ENCODE assay signal across 31 cellular contexts in genomic region chr2:215479536-215480240, GRCh38. TPM values are rescaled to one million over a fixed set of nuclear protein-coding genes. Genes with fewer than 3 reads are reported as not detected.
DNase-seq lines count a peak whose midpoint lies in the region; ATAC-seq, FAIRE-seq and TF ChIP-seq lines count a peak whose summit lies in the region.
"Had no signal": no experiment of that assay in that cellular context is flagged by ENCODE, and none has a peak within 500 bp of the region (broad histone marks: within the 10 kb centered on the region; RNA-seq: fewer than 3 reads in every experiment).

No MANE protein-coding gene starts in this region.

- H3K27me3 ChIP-seq in HepG2 (ENCODE audit: control insufficient read depth in 1 of 2, insufficient read depth in 2 of 2, low read length in 2 of 2): no peaks in the 10 kb centered on the region
- H3K27me3 ChIP-seq in right lobe of liver: peaks cover 0 to 8% of the 10 kb centered on the region in 2 donors
- H3K27me3 ChIP-seq in endothelial cell of umbilical vein (ENCODE audit: control insufficient read depth in 2 of 2, insufficient read depth in 2 of 2, low read length in 2 of 2): no peaks in the 10 kb centered on the region
- H3K27me3 ChIP-seq: ascending aorta, BE2C, heart right ventricle, tibial nerve had no signal

- H3K4me1 ChIP-seq in HepG2 (ENCODE audit: insufficient read depth, low read length) (peaks cover 26% of the 10 kb centered on the region), right lobe of liver (no peaks in the 10 kb centered on the region), endothelial cell of umbilical vein (ENCODE audit: control insufficient read depth, extremely low read depth, insufficient read depth, low read length) (no peaks in the 10 kb centered on the region)
- H3K4me1 ChIP-seq: ascending aorta, BE2C, heart right ventricle, lower lobe of right lung, tibial nerve had no signal

- POLR2A ChIA-PET in HepG2 (lab: Yijun Ruan, JAX): interaction anchor here (0.8 kb wide), 1 partner anchor 270 kb away, joined by 3 read pairs; no protein-coding TSS in a partner anchor
- POLR2A ChIA-PET in endothelial cell of umbilical vein (lab: Charles Lee): no interaction called here

- ATAC-seq in HepG2: peak; percentile 100
- ATAC-seq in right lobe of liver: no peak
- no peak for ATAC-seq in HG03571 (IDR thresholded peaks at IDR 0.05; ENCODE audit: unreplicated experiment)
- ATAC-seq in HG03378 (IDR thresholded peaks at IDR 0.05; ENCODE audit: unreplicated experiment): no peak
- no peak for ATAC-seq in esophagus mucosa
- ATAC-seq: activated CD4-positive, CD25-positive, alpha-beta regulatory T cell treated with anti-CD3 and anti-CD28 coated beads, Interleukin-2, amount 50 U/mL, for 24 hours; heart right ventricle; lower lobe of right lung; mucosa of descending colon; natural killer cell; PC-3; T-helper 17 cell had no signal

- intact Hi-C loops in HepG2 (cut with micrococcal nuclease; ENCODE audit: unreplicated experiment): no loop called here
- intact Hi-C loops in right lobe of liver (cut with DNase I): no loop called here
- intact Hi-C loops in endothelial cell of umbilical vein (cut with micrococcal nuclease): no loop called here

- TF ChIP-seq CTCF in HepG2 (CRISPR knock-in tag; IDR thresholded peaks at IDR 0.05): no peak
- no peak for TF ChIP-seq CTCF in right lobe of liver (IDR thresholded peaks at IDR 0.05)
- TF ChIP-seq CTCF in endothelial cell of umbilical vein (IDR thresholded peaks at IDR 0.05; ENCODE audit: extremely low read depth in 1 of 2, insufficient read depth in 1 of 2, low read depth in 1 of 2, low read length in 2 of 2): no peak

- H3K27ac ChIP-seq in HepG2 (ENCODE audit: extremely low read length, insufficient read depth, low read length) (peak overlapping the region; percentile 43), right lobe of liver (no peak overlapping the region), endothelial cell of umbilical vein (ENCODE audit: insufficient read depth, low read depth, low read length) (no peak overlapping the region), caudate nucleus (ENCODE audit: low read depth, low read length) (no peak overlapping the region)
- H3K27ac ChIP-seq: ascending aorta, heart right ventricle, lower lobe of right lung, tibial nerve had no signal

- BruUV-seq in HepG2 (replicated peaks; lab: Mats Ljungman, UMichigan) (no TSS peak), endothelial cell of umbilical vein (replicated peaks; lab: Mats Ljungman, UMichigan) (no TSS peak)

- peak; percentile 89 for DNase-seq in HepG2 (ENCODE audit: low spot score)
- no peak for DNase-seq in right lobe of liver
- peak; percentile 38 for DNase-seq in NCI-H748 treated with DMSO at 0.1 percent for 48 hours (lab: John Stamatoyannopoulos, UW)
- peak; percentile 12 for DNase-seq in endothelial cell of umbilical vein (ENCODE audit: low read depth, low spot score)
- no peak for DNase-seq in caudate nucleus (lab: John Stamatoyannopoulos, UW)
- DNase-seq: ACHN; activated CD4-positive, alpha-beta T cell treated with anti-CD3 and anti-CD28 coated beads, Interleukin-2, amount 50 U/mL, for 4 hours; activated T-cell treated with anti-CD3 and anti-CD28 coated beads, Interleukin-2, amount 50 U/mL, for 48 hours; BE2C; CD8-positive, alpha-beta memory T cell; central memory CD4-positive, alpha-beta T cell; cortex of kidney; heart right ventricle; lower lobe of right lung; mucosa of descending colon; natural killer cell; NCI-H1105; NCI-H226; NK-92 treated with Interleukin-12 subunit alpha and Interleukin-12 subunit beta, amount 100 ng/mL, for 24 hours; occipital lobe; PC-3; stimulated activated CD4-positive, alpha-beta T cell treated with anti-CD3 and anti-CD28 coated beads, Interleukin-15, amount 100 ng/mL, for 24 hours; stimulated activated CD4-positive, alpha-beta T cell treated with anti-CD3 and anti-CD28 coated beads, Interleukin-4, amount 100 ng/mL, for 4 hours; T-helper 17 cell had no signal

- no peak for FAIRE-seq in HepG2 (lab: Jason Lieb, UNC)
- FAIRE-seq in endothelial cell of umbilical vein (lab: Jason Lieb, UNC): no peak
- FAIRE-seq: frontal cortex had no signal

- H3K4me3 ChIP-seq in HepG2 (replicated peaks in 1 of 3; ENCODE audit: insufficient read depth in 1 of 3, low read depth in 2 of 3, low read length in 3 of 3) (no peak overlapping the region), right lobe of liver (no peak overlapping the region), endothelial cell of umbilical vein (replicated peaks in 1 of 3; ENCODE audit: insufficient read depth in 1 of 3, low read depth in 1 of 3, low read length in 3 of 3) (no peak overlapping the region)
- H3K4me3 ChIP-seq: ascending aorta, heart right ventricle, lower lobe of right lung, mucosa of descending colon, tibial nerve had no signal

- H3K9me3 ChIP-seq in HepG2 (ENCODE audit: low read length) (no peaks in the 10 kb centered on the region), right lobe of liver (no peaks in the 10 kb centered on the region), endothelial cell of umbilical vein (replicated peaks; ENCODE audit: control insufficient read depth, insufficient read depth, low read length) (no peaks in the 10 kb centered on the region)
- H3K9me3 ChIP-seq: ascending aorta, BE2C, heart right ventricle, lower lobe of right lung, mucosa of descending colon, tibial nerve had no signal

- H3K79me2 ChIP-seq in HepG2 (ENCODE audit: insufficient read depth, low read length) (no peaks in the 10 kb centered on the region), endothelial cell of umbilical vein (ENCODE audit: control insufficient read depth, insufficient read depth, low read length) (no peaks in the 10 kb centered on the region)

- H3K9ac ChIP-seq in HepG2 (ENCODE audit: insufficient read depth, low read depth, low read length): peak overlapping the region; percentile 10; the same call in 1 of the 2 replicates
- no peak overlapping the region for H3K9ac ChIP-seq in endothelial cell of umbilical vein (replicated peaks; ENCODE audit: extremely low read depth, insufficient read depth, low read length)

- dilution Hi-C loops in endothelial cell of umbilical vein (cut with MboI; ENCODE audit: extremely low pct_ligation_motif_present, low sequenced_read_pairs): no loop called here

- H4K20me1 ChIP-seq in HepG2 (ENCODE audit: insufficient read depth, low read length) (no peaks in the 10 kb centered on the region), endothelial cell of umbilical vein (replicated peaks; ENCODE audit: control insufficient read depth, extremely low read depth, insufficient read depth, low read length) (no peaks in the 10 kb centered on the region)

- no peaks in the 10 kb centered on the region for H3K9me1 ChIP-seq in endothelial cell of umbilical vein (replicated peaks; ENCODE audit: control insufficient read depth, extremely low read depth, insufficient read depth, low read length)

- TF ChIP-seq POLR2A in HepG2 (IDR thresholded peaks at IDR 0.05; ENCODE audit: insufficient read depth in 1 of 2, low read depth in 2 of 2, low read length in 2 of 2) (no peak), right lobe of liver (IDR thresholded peaks at IDR 0.05) (no peak), endothelial cell of umbilical vein (IDR thresholded peaks at IDR 0.05; ENCODE audit: low read depth, low read length) (no peak)

- peak overlapping the region; percentile 30 for H2AFZ ChIP-seq in HepG2 (ENCODE audit: low read length)
- H2AFZ ChIP-seq in endothelial cell of umbilical vein (ENCODE audit: low read depth, low read length): no peak overlapping the region

- H3K4me2 ChIP-seq in HepG2 (ENCODE audit: low read depth, low read length) (peak overlapping the region; percentile 28), endothelial cell of umbilical vein (ENCODE audit: insufficient read depth, low read length) (no peak overlapping the region)

- in situ Hi-C loops in HepG2 (cut with HindIII; ENCODE audit: extremely low pct_ligation_motif_present, low pct_unique_long_range_greater_than_20kb): no loop called here

- TF ChIP-seq RAD21 in HepG2 (CRISPR knock-in tag; IDR thresholded peaks at IDR 0.05): no peak

- H3K36me3 ChIP-seq in HepG2 (replicated peaks in 1 of 2; ENCODE audit: control insufficient read depth in 1 of 2, insufficient read depth in 2 of 2, low read length in 2 of 2) (no peaks in the 10 kb centered on the region), right lobe of liver (no peaks in the 10 kb centered on the region), endothelial cell of umbilical vein (ENCODE audit: control insufficient read depth in 2 of 2, extremely low read depth in 1 of 2, insufficient read depth in 2 of 2, low read length in 2 of 2) (no peaks in the 10 kb centered on the region)
- H3K36me3 ChIP-seq: ascending aorta, BE2C, heart right ventricle, lower lobe of right lung, tibial nerve had no signal

- WGBS in HepG2 (ENCODE audit: low lambda C conversion rate): 42% methylated on average over 6 of the region's 6 CpGs
- 72% methylated on average over 6 of the region's 6 CpGs for WGBS in right lobe of liver (ENCODE audit: insufficient coverage, low coverage, low lambda C conversion rate, missing lambda C conversion rate)

- TF ChIP-seq EP300 in HepG2 (IDR thresholded peaks at IDR 0.05; ENCODE audit: low read depth in 2 of 2, low read length in 2 of 2) (peak in 1 of 2 experiments; percentile 78; a peak in 1 of 4 replicates), HepG2 (CRISPR knock-in tag; IDR thresholded peaks at IDR 0.05; ENCODE audit: borderline replicate concordance) (peak; percentile 82; the same call in 1 of the 2 replicates)

- CTCF ChIA-PET in HepG2 (lab: Yijun Ruan, JAX; ENCODE audit: low intra/inter-chr PET ratio, low total read pairs) (no interaction called here), endothelial cell of umbilical vein (lab: Charles Lee) (no interaction called here)

RNA-seq across cellular contexts. Expression of gene FN1, which starts 43.8 kb away (rescaled TPM):
- total RNA-seq in HepG2 (2016; rRNA removed; fragmentation: Illumina TruSeq; extraction: Trizol) (1,029 and 1,847 TPM in 2 replicates), right lobe of liver (1,000 to 10,000 TPM in 5 of 6 experiments, 100 to 1,000 TPM in 1; 938 to 2,279 (median 1,324) TPM), endothelial cell of umbilical vein (3,221 and 3,760 TPM in 2 replicates), esophagus mucosa (24.2 TPM)
- 126 and 147 TPM in 2 replicates for total RNA-seq in HepG2 (2016; cell fraction: cytosol; rRNA removed; fragmentation: Illumina TruSeq; extraction: Trizol; ENCODE audit: low read depth)
- 854 and 1,853 TPM in 2 replicates for total RNA-seq in HepG2 (2016; cell fraction: insoluble cytoplasmic fraction; rRNA removed; fragmentation: Illumina TruSeq; extraction: Trizol)
- total RNA-seq in HepG2 (2016; cell fraction: membrane; rRNA removed; fragmentation: Illumina TruSeq; extraction: Trizol): 296 and 350 TPM in 2 replicates
- total RNA-seq in HepG2 (2016; cell fraction: nucleus; rRNA removed; fragmentation: Illumina TruSeq; extraction: Trizol): 2,550 and 3,138 TPM in 2 replicates
- polyA plus RNA-seq in HepG2 (2011; rRNA removed) (6,471 and 8,294 TPM in 2 replicates), endothelial cell of umbilical vein (3,104 and 3,740 TPM in 2 replicates)
- polyA plus RNA-seq in HepG2 (2011; cell fraction: cytosol; rRNA removed): 5,228 and 6,020 TPM in 2 replicates
- polyA plus RNA-seq in HepG2 (2011; cell fraction: nucleus; rRNA removed): 7,071 and 7,329 TPM in 2 replicates
- 6,919 and 7,291 TPM in 2 replicates for polyA plus RNA-seq in HepG2 (2012)
- polyA plus RNA-seq in HepG2 (2016; cell fraction: cytosol; fragmentation: Illumina TruSeq; extraction: Trizol; ENCODE audit: low read depth): 105 and 116 TPM in 2 replicates
- 930 and 1,012 TPM in 2 replicates for polyA plus RNA-seq in HepG2 (2016; cell fraction: insoluble cytoplasmic fraction; fragmentation: Illumina TruSeq; extraction: Trizol; ENCODE audit: low read depth)
- 206 and 247 TPM in 2 replicates for polyA plus RNA-seq in HepG2 (2016; cell fraction: membrane; fragmentation: Illumina TruSeq; extraction: Trizol; ENCODE audit: low read depth)
- polyA plus RNA-seq in HepG2 (2016; cell fraction: nucleus; fragmentation: Illumina TruSeq; extraction: Trizol; ENCODE audit: insufficient read depth, low read depth): 3,833 and 4,011 TPM in 2 replicates
- polyA minus RNA-seq in HepG2 (2011; rRNA and poly(A)+ RNA removed; ENCODE audit: low replicate concordance): 4.7 and 8,343 TPM in 2 replicates
- polyA minus RNA-seq in HepG2 (2011; cell fraction: cytosol; rRNA and poly(A)+ RNA removed): 6,416 and 9,415 TPM in 2 replicates
- 5,814 and 6,553 TPM in 2 replicates for polyA minus RNA-seq in HepG2 (2011; cell fraction: nucleus; rRNA and poly(A)+ RNA removed)
- polyA plus RNA-seq in endothelial cell of umbilical vein (2011; cell fraction: cytosol; rRNA removed): 4,183 and 4,734 TPM in 2 replicates
- polyA plus RNA-seq in endothelial cell of umbilical vein (2011; cell fraction: nucleus; rRNA removed): 6,337 and 9,411 TPM in 2 replicates
- polyA plus RNA-seq in endothelial cell of umbilical vein (2012): 2,544 and 4,436 TPM in 2 replicates
- 7,217 and 10,015 TPM in 2 replicates for polyA minus RNA-seq in endothelial cell of umbilical vein
- not detected for polyA minus RNA-seq in endothelial cell of umbilical vein (2011; cell fraction: cytosol; rRNA and poly(A)+ RNA removed)
- polyA minus RNA-seq in endothelial cell of umbilical vein (2011; cell fraction: nucleus; rRNA and poly(A)+ RNA removed): 4,515 and 6,029 TPM in 2 replicates

Comparison
In these comparisons a context has a peak if more than half of its experiments do, and no peak if none do; other contexts are left out.
1. DNase-seq: peak in HepG2 (single experiment), NCI-H748 treated with DMSO at 0.1 percent for 48 hours (single experiment) and endothelial cell of umbilical vein (single experiment); none in right lobe of liver (0 of 3) and caudate nucleus (0 of 61).